Comparison of ENCODE assay signal across 18 cellular contexts in the genomic region with DNA sequence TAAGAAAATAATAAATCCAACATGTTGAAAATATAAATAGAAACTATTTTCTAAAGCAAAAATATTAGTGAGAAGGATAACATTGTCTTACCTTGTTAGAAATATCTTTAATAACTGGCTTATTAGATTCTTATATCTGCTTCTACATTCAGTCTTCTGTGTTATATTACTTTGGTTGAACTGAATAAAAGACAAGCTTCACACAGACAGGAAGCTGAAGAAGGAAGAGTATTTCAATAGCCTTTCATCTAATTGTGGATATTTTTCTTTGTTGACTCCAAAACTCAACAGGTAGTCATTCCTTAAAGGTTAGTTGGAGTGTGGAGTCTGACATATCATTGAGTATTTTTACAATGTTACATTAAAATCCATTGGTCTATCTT. TPM values are rescaled to one million over a fixed set of nuclear protein-coding genes. Genes with fewer than 3 reads are reported as not detected.
DNase-seq lines count a peak whose midpoint lies in the region; ATAC-seq and TF ChIP-seq lines count a peak whose summit lies in the region.
"Had no signal": no experiment of that assay in that cellular context is flagged by ENCODE, and none has a peak within 500 bp of the region (broad histone marks: within the 10 kb centered on the region; RNA-seq: fewer than 3 reads in every experiment).

No MANE protein-coding gene starts in this region.

- TF ChIP-seq POLR2A in adrenal gland (IDR thresholded peaks at IDR 0.05) = no peak
- TF ChIP-seq POLR2A in gastrocnemius medialis (IDR thresholded peaks at IDR 0.05) = no peak

- POLR2A ChIA-PET in CD8-positive, alpha-beta memory T cell (lab: Charles Lee) = interaction anchor here (0.7 to 1.5 kb wide), 5 partner anchors 10 to 131 kb away, joined by 3 to 5 read pairs (median 3); partner anchors contain the start of genes CAB39L, PHF11 and SETDB2

- DNase-seq in CD8-positive, alpha-beta memory T cell = no peak
- DNase-seq in adrenal gland (no peak), cerebellar nuclear complex (lab: John Stamatoyannopoulos, UW) (no peak), gastrocnemius medialis (no peak), 8988T (no peak)
- DNase-seq: activated CD8-positive, alpha-beta memory T cell treated with anti-CD3 and anti-CD28 coated beads, Interleukin-2, amount 50 U/mL, for 48 hours; AML-193; erythroblast; hypothalamus; naive B cell; NCI-H2107; right lobe of liver; stimulated activated naive CD4-positive, alpha-beta T cell treated with Interleukin-2 at 50 U/mL for 16 hours had no signal

- no peaks in the 10 kb centered on the region for H3K27me3 ChIP-seq in CD8-positive, alpha-beta memory T cell (ENCODE audit: insufficient read depth, low read length, poor library complexity, severe bottlenecking)
- H3K27me3 ChIP-seq in adrenal gland (no peaks in the 10 kb centered on the region), gastrocnemius medialis (no peaks in the 10 kb centered on the region)
- H3K27me3 ChIP-seq: right lobe of liver, vagina had no signal

- peak overlapping the region in 6 of 8 donors; percentile 4 to 82 (median 64) for H3K27ac Mint-ChIP-seq in CD8-positive, alpha-beta memory T cell

- no peaks in the 10 kb centered on the region for H3K36me3 ChIP-seq in CD8-positive, alpha-beta memory T cell (ENCODE audit: insufficient read depth, low read length)
- H3K36me3 ChIP-seq in adrenal gland (replicated peaks in 1 of 2) (no peaks in the 10 kb centered on the region), gastrocnemius medialis (peaks cover 0 to 5% of the 10 kb centered on the region in 2 donors)
- H3K36me3 ChIP-seq: right lobe of liver, vagina had no signal

- H3K9me3 Mint-ChIP-seq in CD8-positive, alpha-beta memory T cell = no peaks in the 10 kb centered on the region
- H3K9me3 Mint-ChIP-seq: naive B cell had no signal

- H3K4me3 ChIP-seq in CD8-positive, alpha-beta memory T cell (ENCODE audit: low read length) = no peak overlapping the region
- no peak overlapping the region for H3K4me3 ChIP-seq in adrenal gland
- no peak overlapping the region for H3K4me3 ChIP-seq in gastrocnemius medialis
- H3K4me3 ChIP-seq: right lobe of liver, vagina had no signal

- no peaks in the 10 kb centered on the region for H3K27me3 Mint-ChIP-seq in CD8-positive, alpha-beta memory T cell
- H3K27me3 Mint-ChIP-seq: naive B cell had no signal

- H3K4me3 Mint-ChIP-seq in CD8-positive, alpha-beta memory T cell = peak overlapping the region in 6 of 7 donors; percentile 1 to 70 (median 20)

- H3K9me3 ChIP-seq in CD8-positive, alpha-beta memory T cell (ENCODE audit: low read length) = no peaks in the 10 kb centered on the region
- H3K9me3 ChIP-seq in adrenal gland (replicated peaks in 1 of 3) = no peaks in the 10 kb centered on the region
- H3K9me3 ChIP-seq in gastrocnemius medialis = no peaks in the 10 kb centered on the region
- H3K9me3 ChIP-seq: right lobe of liver, vagina had no signal

- H3K4me1 ChIP-seq in CD8-positive, alpha-beta memory T cell (ENCODE audit: insufficient read depth, low read length) = peaks cover 16% of the 10 kb centered on the region
- H3K4me1 ChIP-seq in adrenal gland (replicated peaks in 1 of 2) (peaks cover 10 to 35% of the 10 kb centered on the region in 2 donors), gastrocnemius medialis (no peaks in the 10 kb centered on the region)
- H3K4me1 ChIP-seq: right lobe of liver, vagina had no signal

- CTCF ChIA-PET in CD8-positive, alpha-beta memory T cell (lab: Charles Lee) = interaction anchor here (3.3 kb wide), 1 partner anchor 11 kb away, joined by 19 read pairs; the partner anchor contains the start of genes CAB39L and SETDB2

- intact Hi-C loops in adrenal gland (cut with DNase I) (no loop called here), gastrocnemius medialis (cut with DNase I; ENCODE audit: low total_unique reads) (no loop called here)

- peaks cover 3 to 23% (median 11%) of the 10 kb centered on the region in 3 donors for H3K36me3 Mint-ChIP-seq in CD8-positive, alpha-beta memory T cell

- peak; percentile 44 for ATAC-seq in GM19395 (IDR thresholded peaks at IDR 0.05; ENCODE audit: unreplicated experiment)
- peak; percentile 43 for ATAC-seq in HG03280 (IDR thresholded peaks at IDR 0.05; ENCODE audit: unreplicated experiment)
- ATAC-seq in HG03039 (IDR thresholded peaks at IDR 0.05; ENCODE audit: unreplicated experiment) = no peak
- no peak for ATAC-seq in gastrocnemius medialis
- ATAC-seq: right lobe of liver had no signal

- in situ Hi-C loops in gastrocnemius medialis (cut with MboI; ENCODE audit: low sequenced_read_pairs in 4 of 4) = no loop called here

- H3K4me1 Mint-ChIP-seq in CD8-positive, alpha-beta memory T cell = peaks cover 24 to 55% (median 53%) of the 10 kb centered on the region in 3 donors

- TF ChIP-seq CTCF in adrenal gland (IDR thresholded peaks at IDR 0.05) (no peak), gastrocnemius medialis (IDR thresholded peaks at IDR 0.05 in 4 of 5, conservative IDR thresholded peaks at IDR 0.05 in 1 of 5) (no peak)

- H3K27ac ChIP-seq in CD8-positive, alpha-beta memory T cell (ENCODE audit: low read depth, low read length) = no peak overlapping the region
- H3K27ac ChIP-seq in adrenal gland (peak overlapping the region in 4 of 5 donors; percentile 5 to 26 (median 10)), gastrocnemius medialis (no peak overlapping the region)
- H3K27ac ChIP-seq: right lobe of liver, vagina, VCaP had no signal

RNA-seq across cellular contexts. Expression of gene SETDB2, which starts 10.9 kb away (rescaled TPM):
- total RNA-seq in CD8-positive, alpha-beta memory T cell = 10 to 100 TPM; 13.1 to 13.4 TPM
- polyA plus RNA-seq in CD8-positive, alpha-beta memory T cell = 11.2 TPM
- total RNA-seq in adrenal gland = 10 to 100 TPM in 6 of 8 donors, 1 to 10 TPM in 2; 7.4 to 21.3 (median 13.5) TPM
- 10 to 100 TPM in 2 of 3 donors, 1 to 10 TPM in 1; 4.4 to 14.7 (median 10.9) TPM for polyA plus RNA-seq in adrenal gland
- total RNA-seq in gastrocnemius medialis = 1 to 10 TPM; 1.7 to 6.2 (median 4.6) TPM

RNA-seq across cellular contexts. Expression of gene CAB39L, which starts 11.1 kb away (rescaled TPM):
- total RNA-seq in CD8-positive, alpha-beta memory T cell = 1 to 10 TPM; 5.8 to 7.4 TPM
- 4.7 TPM for polyA plus RNA-seq in CD8-positive, alpha-beta memory T cell
- total RNA-seq in adrenal gland (100 to 1,000 TPM in 1 of 8 donors, 10 to 100 TPM in 7; 19.8 to 115 (median 54.0) TPM), gastrocnemius medialis (10 to 100 TPM in 1 of 4 donors, 1 to 10 TPM in 3; 4.7 to 14.4 (median 8.7) TPM)
- 10 to 100 TPM; 17.8 to 23.0 (median 22.4) TPM for polyA plus RNA-seq in adrenal gland

RNA-seq across cellular contexts. Expression of gene PHF11, which starts 40.7 kb away (rescaled TPM):
- total RNA-seq in CD8-positive, alpha-beta memory T cell = 10 to 100 TPM; 39.1 to 43.5 TPM
- 92.6 TPM for polyA plus RNA-seq in CD8-positive, alpha-beta memory T cell
- 10 to 100 TPM; 23.8 to 73.9 (median 60.7) TPM for total RNA-seq in adrenal gland
- polyA plus RNA-seq in adrenal gland = 100 to 1,000 TPM in 2 of 3 donors, 10 to 100 TPM in 1; 85.0 to 136 (median 129) TPM
- total RNA-seq in gastrocnemius medialis = 10 to 100 TPM in 3 of 4 donors, 1 to 10 TPM in 1; 6.5 to 17.7 (median 13.8) TPM

Comparison
In these comparisons a context has a peak if more than half of its experiments do, and no peak if none do; other contexts are left out.
1. H3K27ac ChIP-seq: peak in adrenal gland (4 of 5); none in CD8-positive, alpha-beta memory T cell (single experiment) and gastrocnemius medialis (0 of 4).
2. ATAC-seq: peak in GM19395 (single experiment) and HG03280 (single experiment); none in HG03039 (single experiment) and gastrocnemius medialis (0 of 2).